ENCODE assay signal across 7 cellular contexts in the genomic region with DNA sequence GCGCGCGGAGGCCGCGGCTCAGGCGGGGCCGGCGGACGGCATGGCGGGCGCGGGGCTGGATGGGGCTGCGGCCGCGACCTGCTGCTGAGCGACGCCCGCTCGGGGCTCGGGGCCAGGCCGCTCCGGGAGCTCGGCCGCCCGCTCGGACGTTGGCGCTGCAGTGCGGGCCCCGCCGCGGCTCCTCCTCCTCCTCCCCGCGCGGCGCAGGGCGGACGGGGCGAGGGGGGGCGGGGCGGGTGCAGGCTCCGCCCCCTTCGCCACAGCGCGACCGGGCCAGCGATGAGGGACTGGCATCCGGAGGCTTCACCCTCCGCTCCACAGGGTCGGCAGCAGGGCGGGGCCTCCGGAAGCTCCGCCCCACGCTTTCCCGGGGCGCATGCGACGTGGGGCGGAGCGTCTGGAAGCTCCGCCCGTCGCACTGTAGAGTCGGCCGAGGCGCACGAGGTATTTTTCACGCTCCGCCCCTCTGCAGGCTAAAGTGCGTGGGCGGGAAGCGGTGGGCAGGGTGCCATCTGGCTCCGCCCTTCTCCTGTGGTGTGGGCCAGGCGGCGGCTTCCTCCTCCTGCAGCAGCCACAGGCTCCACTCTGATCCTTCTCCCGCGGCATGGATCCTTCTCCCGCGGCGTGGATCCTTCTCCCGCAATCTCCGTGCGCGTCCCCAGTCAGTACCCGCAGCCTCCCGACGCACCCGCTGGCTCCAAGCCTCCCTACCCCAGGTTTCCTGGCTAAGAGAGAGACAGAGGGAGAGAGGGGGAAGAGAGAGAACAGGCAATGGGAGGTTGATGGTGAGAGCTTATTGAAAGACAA.
DNase-seq lines count a peak whose midpoint lies in the region; ATAC-seq and TF ChIP-seq lines count a peak whose summit lies in the region.
"Not testable (repeated sequence)": the region's sequence is repeated elsewhere in the genome, so short reads cannot be mapped to it uniquely, and the experiment has no call there.

No MANE protein-coding gene starts in this region.

- H3K36me3 Mint-ChIP-seq in activated naive CD8-positive, alpha-beta T cell treated with anti-CD3 and anti-CD28 coated beads, Interleukin-2, amount 10 ng/mL, durations not matched to agents 7 days and 5 days; natural killer cell treated with Interleukin-12 subunit alpha and Interleukin-12 subunit beta and Interleukin-15 and Interleukin-18, amount 100 ng/mL, for 72 hours: not testable (repeated sequence)

- RAD21 ChIA-PET in HCT116 (lab: Charles Lee; ENCODE audit: low non-redundant PET in 1 of 2, low total read pairs in 2 of 2, uncharacterized antibody in 2 of 2, unreplicated experiment in 2 of 2) = not testable (repeated sequence)

- not testable (repeated sequence) for H3K79me2 ChIP-seq in HCT116 (ENCODE audit: insufficient read depth, low read length)

- not testable (repeated sequence) for H3K4me3 ChIP-seq in HCT116 (replicated peaks in 1 of 2; ENCODE audit: low read depth in 1 of 2, low read length in 2 of 2); RWPE2 (ENCODE audit: severe bottlenecking)

- H3K4me1 ChIP-seq in HCT116 (ENCODE audit: control insufficient read depth in 1 of 2, insufficient read depth in 2 of 2, low read length in 2 of 2); RWPE2 (ENCODE audit: insufficient read depth, poor library complexity, severe bottlenecking): not testable (repeated sequence)

- DNase-seq in HCT116 (ENCODE audit: low read depth, low spot score); RWPE2 (ENCODE audit: low spot score); activated naive CD8-positive, alpha-beta T cell treated with anti-CD3 and anti-CD28 coated beads, Interleukin-2, amount 10 ng/mL, durations not matched to agents 7 days and 5 days; left ventricle myocardium superior; natural killer cell treated with Interleukin-12 subunit alpha and Interleukin-12 subunit beta and Interleukin-15 and Interleukin-18, amount 100 ng/mL, for 72 hours (ENCODE audit: low spot score): not testable (repeated sequence)

- H3K4me1 Mint-ChIP-seq in activated naive CD8-positive, alpha-beta T cell treated with anti-CD3 and anti-CD28 coated beads, Interleukin-2, amount 10 ng/mL, durations not matched to agents 7 days and 5 days; natural killer cell treated with Interleukin-12 subunit alpha and Interleukin-12 subunit beta and Interleukin-15 and Interleukin-18, amount 100 ng/mL, for 72 hours (ENCODE audit: low read depth in 2 of 2): not testable (repeated sequence)

- not testable (repeated sequence) for H3K27ac ChIP-seq in HCT116 (ENCODE audit: low read depth, low read length); RWPE2 (ENCODE audit: poor library complexity, severe bottlenecking)

- not testable (repeated sequence) for H3K27me3 Mint-ChIP-seq in activated naive CD8-positive, alpha-beta T cell treated with anti-CD3 and anti-CD28 coated beads, Interleukin-2, amount 10 ng/mL, durations not matched to agents 7 days and 5 days; natural killer cell treated with Interleukin-12 subunit alpha and Interleukin-12 subunit beta and Interleukin-15 and Interleukin-18, amount 100 ng/mL, for 72 hours

- ATAC-seq in GM18867 (IDR thresholded peaks at IDR 0.05; ENCODE audit: unreplicated experiment) (peak; percentile 79), HCT116 (peak; percentile 88), HG03175 (IDR thresholded peaks at IDR 0.05; ENCODE audit: unreplicated experiment) (peak; percentile 52), RWPE2 (ENCODE audit: low read depth) (peak; percentile 80), left ventricle myocardium superior (peak; percentile 88)
- ATAC-seq in activated naive CD8-positive, alpha-beta T cell treated with anti-CD3 and anti-CD28 coated beads, Interleukin-2, amount 10 ng/mL, durations not matched to agents 7 days and 5 days (ENCODE audit: low read depth) = peak; percentile 86
- ATAC-seq in natural killer cell treated with Interleukin-12 subunit alpha and Interleukin-12 subunit beta and Interleukin-15 and Interleukin-18, amount 100 ng/mL, for 72 hours = peak; percentile 90 to 98

- intact Hi-C loops in HCT116 (cut with micrococcal nuclease); left ventricle myocardium superior (cut with micrococcal nuclease): not testable (repeated sequence)

- H3K9me3 Mint-ChIP-seq in activated naive CD8-positive, alpha-beta T cell treated with anti-CD3 and anti-CD28 coated beads, Interleukin-2, amount 10 ng/mL, durations not matched to agents 7 days and 5 days; natural killer cell treated with Interleukin-12 subunit alpha and Interleukin-12 subunit beta and Interleukin-15 and Interleukin-18, amount 100 ng/mL, for 72 hours: not testable (repeated sequence)

- not testable (repeated sequence) for H2AFZ ChIP-seq in HCT116 (ENCODE audit: low read depth, low read length, poor library complexity, severe bottlenecking)

- TF ChIP-seq CTCF in HCT116 (IDR thresholded peaks at IDR 0.05 in 2 of 3, conservative IDR thresholded peaks at IDR 0.05 in 1 of 3; ENCODE audit: borderline replicate concordance in 1 of 3, insufficient read depth in 1 of 3, low read depth in 2 of 3, low read length in 2 of 3); RWPE2 (IDR thresholded peaks at IDR 0.05; ENCODE audit: poor library complexity, severe bottlenecking): not testable (repeated sequence)

- CTCF ChIA-PET in HCT116 (lab: Charles Lee) = not testable (repeated sequence)

- TF ChIP-seq POLR2A in HCT116 (IDR thresholded peaks at IDR 0.05; ENCODE audit: borderline replicate concordance, extremely low read depth, insufficient read depth, insufficient read length) = not testable (repeated sequence)

- not testable (repeated sequence) for H3K4me3 Mint-ChIP-seq in activated naive CD8-positive, alpha-beta T cell treated with anti-CD3 and anti-CD28 coated beads, Interleukin-2, amount 10 ng/mL, durations not matched to agents 7 days and 5 days; natural killer cell treated with Interleukin-12 subunit alpha and Interleukin-12 subunit beta and Interleukin-15 and Interleukin-18, amount 100 ng/mL, for 72 hours

- H3K9ac ChIP-seq in HCT116 (ENCODE audit: low read length) = not testable (repeated sequence)

- H3K9me3 ChIP-seq in HCT116 (ENCODE audit: control insufficient read depth in 1 of 2, insufficient read depth in 1 of 2, low read depth in 1 of 2, low read length in 2 of 2); RWPE2 (ENCODE audit: severe bottlenecking): not testable (repeated sequence)

- not testable (repeated sequence) for H3K36me3 ChIP-seq in HCT116 (ENCODE audit: control insufficient read depth in 1 of 2, insufficient read depth in 2 of 2, low read length in 2 of 2); RWPE2 (ENCODE audit: low read depth)

- H3K27ac Mint-ChIP-seq in activated naive CD8-positive, alpha-beta T cell treated with anti-CD3 and anti-CD28 coated beads, Interleukin-2, amount 10 ng/mL, durations not matched to agents 7 days and 5 days; natural killer cell treated with Interleukin-12 subunit alpha and Interleukin-12 subunit beta and Interleukin-15 and Interleukin-18, amount 100 ng/mL, for 72 hours: not testable (repeated sequence)

- not testable (repeated sequence) for TF ChIP-seq RAD21 in HCT116 (IDR thresholded peaks at IDR 0.05; ENCODE audit: low read depth)

- H3K27me3 ChIP-seq in HCT116 (ENCODE audit: insufficient read depth, low read length); RWPE2 (ENCODE audit: insufficient read depth, poor library complexity, severe bottlenecking): not testable (repeated sequence)

- not testable (repeated sequence) for BruUV-seq in HCT116 (replicated peaks; lab: Mats Ljungman, UMichigan)

- not testable (repeated sequence) for H3K4me2 ChIP-seq in HCT116 (ENCODE audit: low read length)

- POLR2A ChIA-PET in HCT116 (lab: Charles Lee); activated naive CD8-positive, alpha-beta T cell treated with anti-CD3 and anti-CD28 coated beads, Interleukin-2, amount 10 ng/mL, durations not matched to agents 7 days and 5 days (lab: Charles Lee): not testable (repeated sequence)

- not testable (repeated sequence) for H3K9me2 ChIP-seq in HCT116 (ENCODE audit: insufficient read depth)

- not testable (repeated sequence) for H4K20me1 ChIP-seq in HCT116 (ENCODE audit: insufficient read depth)
